Comparison of ENCODE assay signal across 20 cellular contexts in the genomic region with DNA sequence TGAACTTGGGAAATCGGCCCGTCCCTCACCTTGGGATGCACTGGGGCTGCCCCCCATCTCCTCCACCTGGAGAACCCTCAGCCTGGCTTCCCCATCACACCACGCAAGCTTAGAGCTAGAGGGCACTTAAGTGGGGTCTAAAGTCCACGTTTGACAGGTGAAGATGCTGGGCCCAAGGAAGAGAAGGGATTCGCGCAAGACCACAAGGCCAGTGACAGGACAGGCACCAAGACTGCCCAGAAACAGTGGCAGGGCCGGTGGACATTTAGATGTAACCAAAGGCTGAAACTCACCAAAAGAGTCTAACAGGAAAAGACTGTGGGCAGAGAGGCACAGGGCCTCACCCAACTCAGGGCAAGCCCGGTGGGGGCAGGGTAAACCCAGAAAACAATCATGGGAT.
"Had no signal": no experiment of that assay in that cellular context is flagged by ENCODE, and none has a peak within 500 bp of the region (broad histone marks: within the 10 kb centered on the region; RNA-seq: fewer than 3 reads in every experiment).

No MANE protein-coding gene starts in this region.

- H3K9me3 Mint-ChIP-seq: neural progenitor cell; stimulated activated memory B cell treated with anti-CD40 and anti-IgM and Interleukin-4, amounts not matched to agents 10 μg/mL and 1 μg/mL and 100 μg/mL, for 72 hours had no signal

- H3K36me3 Mint-ChIP-seq: activated CD8-positive, alpha-beta memory T cell treated with anti-CD3 and anti-CD28 coated beads, Interleukin-2, amount 10 ng/mL, durations not matched to agents 7 days and 5 days; neural progenitor cell had no signal

- ATAC-seq: activated CD8-positive, alpha-beta memory T cell treated with anti-CD3 and anti-CD28 coated beads, Interleukin-2, amount 10 ng/mL, durations not matched to agents 7 days and 5 days; heart left ventricle; sciatic nerve; stimulated activated memory B cell treated with anti-CD40 and anti-IgM and Interleukin-4, amounts not matched to agents 10 μg/mL and 1 μg/mL and 100 μg/mL, for 72 hours had no signal

- H3K27me3 Mint-ChIP-seq: activated CD8-positive, alpha-beta memory T cell treated with anti-CD3 and anti-CD28 coated beads, Interleukin-2, amount 10 ng/mL, durations not matched to agents 7 days and 5 days; stimulated activated memory B cell treated with anti-CD40 and anti-IgM and Interleukin-4, amounts not matched to agents 10 μg/mL and 1 μg/mL and 100 μg/mL, for 72 hours had no signal

- H3K4me3 Mint-ChIP-seq: activated CD8-positive, alpha-beta memory T cell treated with anti-CD3 and anti-CD28 coated beads, Interleukin-2, amount 10 ng/mL, durations not matched to agents 7 days and 5 days; neural progenitor cell; stimulated activated memory B cell treated with anti-CD40 and anti-IgM and Interleukin-4, amounts not matched to agents 10 μg/mL and 1 μg/mL and 100 μg/mL, for 72 hours had no signal

- DNase-seq: activated CD4-positive, alpha-beta T cell treated with anti-CD3 and anti-CD28 coated beads, Interleukin-2, amount 50 U/mL, for 48 hours; activated CD8-positive, alpha-beta memory T cell treated with anti-CD3 and anti-CD28 coated beads, Interleukin-2, amount 10 ng/mL, durations not matched to agents 7 days and 5 days; activated effector memory CD4-positive, alpha-beta T cell treated with anti-CD3 and anti-CD28 coated beads, Interleukin-2, amount 50 U/mL, for 16 hours; activated naive CD4-positive, alpha-beta T cell treated with anti-CD3 and anti-CD28 coated beads, Interleukin-2, amount 50 U/mL, for 16 hours; activated T-cell treated with anti-CD3 and anti-CD28 coated beads, Interleukin-2, amount 50 U/mL, for 1 hour; aorta; brain microvascular endothelial cell; central memory CD4-positive, alpha-beta T cell; dorsolateral prefrontal cortex; erythroblast; heart left ventricle; kidney glomerular epithelial cell; left ventricle myocardium inferior; mammary epithelial cell; stimulated activated CD4-positive, alpha-beta T cell treated with anti-CD3 and anti-CD28 coated beads, Interleukin-4, amount 100 ng/mL, for 24 hours; uterus; WERI-Rb-1 had no signal

- H3K27ac Mint-ChIP-seq: activated CD8-positive, alpha-beta memory T cell treated with anti-CD3 and anti-CD28 coated beads, Interleukin-2, amount 10 ng/mL, durations not matched to agents 7 days and 5 days; neural progenitor cell; stimulated activated memory B cell treated with anti-CD40 and anti-IgM and Interleukin-4, amounts not matched to agents 10 μg/mL and 1 μg/mL and 100 μg/mL, for 72 hours had no signal
